In genomic region chr4:89708903-89709361, GRCh38 we compare ENCODE assay signal across 11 cellular contexts.
A peak's percentile ranks its signal among the peaks of the same experiment; 100 is the strongest.
DNase-seq lines count a peak whose midpoint lies in the region; ATAC-seq lines count a peak whose summit lies in the region.
"Had no signal": no experiment of that assay in that cellular context is flagged by ENCODE, and none has a peak within 500 bp of the region (broad histone marks: within the 10 kb centered on the region; RNA-seq: fewer than 3 reads in every experiment).

No MANE protein-coding gene starts in this region.

- H3K36me3 ChIP-seq in HUES48 (ENCODE audit: control insufficient read depth, insufficient read depth, low read length) = no peaks in the 10 kb centered on the region
- H3K36me3 ChIP-seq: adrenal gland had no signal

- H3K9me3 ChIP-seq in HUES48 (ENCODE audit: control insufficient read depth, insufficient read depth, low read length) = no peaks in the 10 kb centered on the region
- H3K9me3 ChIP-seq: adrenal gland had no signal

- H3K4me3 ChIP-seq in HUES48 (ENCODE audit: low read depth, low read length) = no peak overlapping the region
- H3K4me3 ChIP-seq: adrenal gland had no signal

- H3K27me3 ChIP-seq in HUES48 (ENCODE audit: control insufficient read depth, insufficient read depth, low read length) = no peaks in the 10 kb centered on the region
- H3K27me3 ChIP-seq: adrenal gland had no signal

- no peak overlapping the region for H3K27ac ChIP-seq in HUES48 (ENCODE audit: low read depth, low read length)
- H3K27ac ChIP-seq in substantia nigra (ENCODE audit: low read depth, low read length, poor library complexity, severe bottlenecking) = peak overlapping the region; percentile 70
- H3K27ac ChIP-seq: adrenal gland had no signal

- peaks cover 10% of the 10 kb centered on the region for H3K4me1 ChIP-seq in HUES48 (ENCODE audit: control insufficient read depth, insufficient read depth, low read length)
- H3K4me1 ChIP-seq: adrenal gland had no signal

- ATAC-seq in HG03045 (IDR thresholded peaks at IDR 0.05; ENCODE audit: unreplicated experiment) = no peak
- ATAC-seq: naive thymus-derived CD4-positive, alpha-beta T cell had no signal

- DNase-seq in brain pericyte (ENCODE audit: low read depth, low spot score) = peak; percentile 55
- peak; percentile 1 for DNase-seq in kidney tubule cell (ENCODE audit: low spot score)
- DNase-seq in substantia nigra (lab: John Stamatoyannopoulos, UW) = peak in 33 of 49 donors; percentile 1 to 61 (median 17)
- DNase-seq in NCI-H128 (lab: John Stamatoyannopoulos, UW; ENCODE audit: unreplicated experiment) = no peak
- no peak for DNase-seq in NCI-H748 (lab: John Stamatoyannopoulos, UW; ENCODE audit: unreplicated experiment)
- DNase-seq: activated CD4-positive, alpha-beta memory T cell treated with anti-CD3 and anti-CD28 coated beads for 36 hours; adrenal gland; NCI-H2081 treated with DMSO at 0.1 percent for 48 hours had no signal

- 0 out of 2 replicates have a peak overlapping the region, but pooled peaks have one; percentile 7 for H3K9ac ChIP-seq in HUES48 (ENCODE audit: low read depth, low read length)

Comparison
In these comparisons a context has a peak if more than half of its experiments do, and no peak if none do; other contexts are left out.
1. DNase-seq: peak in brain pericyte (single experiment), kidney tubule cell (single experiment) and substantia nigra (33 of 49); none in NCI-H128 (single experiment) and NCI-H748 (single experiment).